Comparison of ENCODE assay signal across 16 cellular contexts in the genomic region with DNA sequence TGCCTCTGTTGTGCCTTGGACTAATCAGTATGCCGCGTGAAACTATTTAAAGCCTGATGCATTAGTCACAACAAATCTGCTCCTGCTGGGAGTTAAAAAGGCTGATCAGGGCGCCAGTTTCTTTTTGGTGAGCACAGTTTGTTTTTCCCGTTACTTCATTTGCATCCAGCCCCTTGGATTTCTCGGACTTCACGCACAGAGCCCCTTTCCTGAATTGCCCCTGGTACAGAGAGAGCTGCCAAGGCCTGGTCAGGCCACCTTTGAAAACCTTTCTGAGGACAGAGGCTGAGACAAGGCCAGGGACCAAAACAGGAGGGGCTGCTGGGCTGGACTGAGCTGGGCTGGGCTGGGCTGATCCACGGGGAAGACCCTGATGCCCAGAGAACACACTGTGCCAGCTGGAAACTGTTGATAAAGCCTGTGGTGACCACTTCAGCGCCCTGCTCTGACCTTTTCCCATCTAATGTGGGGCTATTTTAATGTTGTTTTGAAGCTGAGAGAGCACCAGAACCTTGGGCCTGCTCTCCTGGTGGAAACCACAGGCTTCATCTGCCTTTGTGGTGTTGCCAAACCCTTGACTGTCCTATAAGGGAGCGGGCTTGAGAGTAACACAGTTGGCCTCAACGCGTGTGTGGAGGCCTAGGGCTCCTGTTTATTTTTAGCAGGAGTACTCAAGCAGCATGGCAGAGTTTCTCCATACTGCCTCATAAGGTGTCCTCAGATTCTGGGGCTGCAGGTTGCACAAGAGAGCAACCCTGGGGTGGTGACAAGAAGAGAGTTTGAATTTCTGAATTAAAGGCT. TPM values are rescaled to one million over a fixed set of nuclear protein-coding genes. Genes with fewer than 3 reads are reported as not detected.
A peak's percentile ranks its signal among the peaks of the same experiment; 100 is the strongest.
DNase-seq lines count a peak whose midpoint lies in the region; ATAC-seq and TF ChIP-seq lines count a peak whose summit lies in the region.
"Had no signal": no experiment of that assay in that cellular context is flagged by ENCODE, and none has a peak within 500 bp of the region (broad histone marks: within the 10 kb centered on the region; RNA-seq: fewer than 3 reads in every experiment).

No MANE protein-coding gene starts in this region.

- no peak for TF ChIP-seq CTCF in vagina (IDR thresholded peaks at IDR 0.05)
- TF ChIP-seq CTCF in PC-3 (conservative IDR thresholded peaks at IDR 0.05; ENCODE audit: low read depth, low read length) = no peak
- no peak for TF ChIP-seq CTCF in CD14-positive monocyte (IDR thresholded peaks at IDR 0.05)
- no peak for TF ChIP-seq CTCF in activated CD8-positive, alpha-beta T cell treated with anti-CD3 and anti-CD28 coated beads for 36 hours (IDR thresholded peaks at IDR 0.05)

- peak overlapping the region in 1 of 7 donors; percentile 38 for H3K27ac Mint-ChIP-seq in CD14-positive monocyte
- H3K27ac Mint-ChIP-seq in activated CD8-positive, alpha-beta T cell treated with anti-CD3 and anti-CD28 coated beads for 36 hours = no peak overlapping the region
- H3K27ac Mint-ChIP-seq: activated CD4-positive, alpha-beta T cell treated with anti-CD3 and anti-CD28 coated beads, Interleukin-2, amount 10 ng/mL, durations not matched to agents 7 days and 5 days; nephron progenitor cell; T-helper 1 cell treated with Interleukin-12 subunit alpha and Interleukin-12 subunit beta and Interleukin-4 antibody, amounts not matched to agents 30 μg/mL and 1 μg/mL, for 36 hours had no signal

- no TSS peak for BruUV-seq in PC-3 (replicated peaks; lab: Mats Ljungman, UMichigan)

- no peak overlapping the region for H3K4me3 ChIP-seq in vagina
- H3K4me3 ChIP-seq in PC-3 (ENCODE audit: low read length) = no peak overlapping the region

- ATAC-seq in Right ventricle myocardium superior (ENCODE audit: poor library complexity) (peak; percentile 90), PC-3 (no peak), HG02970 (IDR thresholded peaks at IDR 0.05; ENCODE audit: low FRiP score, unreplicated experiment) (no peak)
- no peak for ATAC-seq in activated CD8-positive, alpha-beta T cell treated with anti-CD3 and anti-CD28 coated beads for 36 hours

- H3K4me1 ChIP-seq in vagina = peaks cover 8% of the 10 kb centered on the region
- 0 out of 2 replicates have a peak, but pooled peaks cover 4% of the 10 kb centered on the region for H3K4me1 ChIP-seq in PC-3 (ENCODE audit: insufficient read depth, low read length)

- H3K4me3 Mint-ChIP-seq in CD14-positive monocyte = no peak overlapping the region
- H3K4me3 Mint-ChIP-seq in activated CD8-positive, alpha-beta T cell treated with anti-CD3 and anti-CD28 coated beads for 36 hours = no peak overlapping the region
- H3K4me3 Mint-ChIP-seq: activated CD4-positive, alpha-beta T cell treated with anti-CD3 and anti-CD28 coated beads, Interleukin-2, amount 10 ng/mL, durations not matched to agents 7 days and 5 days; nephron progenitor cell; T-helper 1 cell treated with Interleukin-12 subunit alpha and Interleukin-12 subunit beta and Interleukin-4 antibody, amounts not matched to agents 30 μg/mL and 1 μg/mL, for 36 hours had no signal

- no peak for TF ChIP-seq POLR2A in vagina (IDR thresholded peaks at IDR 0.05)

- H3K9me3 Mint-ChIP-seq in CD14-positive monocyte = peaks cover 0 to 6% (median 0%) of the 10 kb centered on the region in 7 donors
- H3K9me3 Mint-ChIP-seq in activated CD8-positive, alpha-beta T cell treated with anti-CD3 and anti-CD28 coated beads for 36 hours = no peaks in the 10 kb centered on the region
- H3K9me3 Mint-ChIP-seq: activated CD4-positive, alpha-beta T cell treated with anti-CD3 and anti-CD28 coated beads, Interleukin-2, amount 10 ng/mL, durations not matched to agents 7 days and 5 days; nephron progenitor cell; T-helper 1 cell treated with Interleukin-12 subunit alpha and Interleukin-12 subunit beta and Interleukin-4 antibody, amounts not matched to agents 30 μg/mL and 1 μg/mL, for 36 hours had no signal

- no peaks in the 10 kb centered on the region for H3F3A ChIP-seq in PC-3 (ENCODE audit: low read length, unreplicated experiment)

- H3K36me3 Mint-ChIP-seq in CD14-positive monocyte = no peaks in the 10 kb centered on the region
- no peaks in the 10 kb centered on the region for H3K36me3 Mint-ChIP-seq in activated CD8-positive, alpha-beta T cell treated with anti-CD3 and anti-CD28 coated beads for 36 hours (ENCODE audit: low read depth)

- H3K36me3 ChIP-seq in vagina (no peaks in the 10 kb centered on the region), PC-3 (ENCODE audit: low read depth, low read length) (0 out of 2 replicates have a peak, but pooled peaks cover 6% of the 10 kb centered on the region)

- peaks cover 1 to 5% (median 3%) of the 10 kb centered on the region in 3 donors for H3K27me3 Mint-ChIP-seq in CD14-positive monocyte (ENCODE audit: low read depth in 3 of 3)
- H3K27me3 Mint-ChIP-seq in activated CD8-positive, alpha-beta T cell treated with anti-CD3 and anti-CD28 coated beads for 36 hours = peaks cover 1% of the 10 kb centered on the region

- H4K20me1 ChIP-seq in PC-3 (ENCODE audit: low read length) = 0 out of 2 replicates have a peak, but pooled peaks cover 12% of the 10 kb centered on the region

- intact Hi-C loops in Right ventricle myocardium superior (cut with DNase I) = loop anchor here (10.0 kb wide), 1 partner anchor 452 kb away; no protein-coding TSS in a partner anchor
- intact Hi-C loops in vagina (cut with DNase I) = loop anchor here (5.0 kb wide), 1 partner anchor 195 kb away; no protein-coding TSS in a partner anchor
- intact Hi-C loops in PC-3 (cut with micrococcal nuclease) = no loop called here
- intact Hi-C loops in CD14-positive monocyte (cut with micrococcal nuclease) = no loop called here
- intact Hi-C loops in activated CD8-positive, alpha-beta T cell treated with anti-CD3 and anti-CD28 coated beads for 36 hours (cut with micrococcal nuclease) = no loop called here

- POLR2A ChIA-PET in PC-3 (lab: Charles Lee; ENCODE audit: unreplicated experiment) = no interaction called here
- POLR2A ChIA-PET in activated CD8-positive, alpha-beta T cell treated with anti-CD3 and anti-CD28 coated beads for 36 hours (lab: Charles Lee) = no interaction called here

- CTCF ChIA-PET in PC-3 (lab: Charles Lee) = no interaction called here
- CTCF ChIA-PET in activated CD8-positive, alpha-beta T cell treated with anti-CD3 and anti-CD28 coated beads for 36 hours (lab: Charles Lee) = no interaction called here

- DNase-seq in astrocyte of the hippocampus (ENCODE audit: low read depth, low spot score) = peak; percentile 83
- peak; percentile 51 for DNase-seq in Right ventricle myocardium superior
- DNase-seq in pons (ENCODE audit: low spot score) = peak; percentile 55
- no peak for DNase-seq in vagina (ENCODE audit: extremely low spot score in 2 of 2)
- DNase-seq in PC-3 = no peak
- DNase-seq in CD14-positive monocyte (ENCODE audit: low spot score) = no peak
- DNase-seq in activated CD8-positive, alpha-beta T cell treated with anti-CD3 and anti-CD28 coated beads for 36 hours = no peak
- DNase-seq: activated CD4-positive, alpha-beta T cell treated with anti-CD3 and anti-CD28 coated beads, Interleukin-2, amount 10 ng/mL, durations not matched to agents 7 days and 5 days; activated naive CD4-positive, alpha-beta T cell treated with Interleukin-2 at 50 U/mL for 16 hours; KG1; NCI-H2107; nephron progenitor cell; stimulated activated CD4-positive, alpha-beta T cell treated with anti-CD3 and anti-CD28 coated beads, Interleukin-2, amount 100 ng/mL, for 48 hours; stimulated activated naive CD4-positive, alpha-beta T cell had no signal

- peaks cover 26% of the 10 kb centered on the region; the same call in 1 of the 2 replicates for H3K79me2 ChIP-seq in PC-3 (ENCODE audit: low read length)

- no peaks in the 10 kb centered on the region for H3K9me3 ChIP-seq in vagina
- H3K9me3 ChIP-seq in PC-3 (ENCODE audit: low read length) = no peaks in the 10 kb centered on the region

- no peaks in the 10 kb centered on the region for H3K4me1 Mint-ChIP-seq in CD14-positive monocyte
- H3K4me1 Mint-ChIP-seq in activated CD8-positive, alpha-beta T cell treated with anti-CD3 and anti-CD28 coated beads for 36 hours (ENCODE audit: low read depth) = no peaks in the 10 kb centered on the region
- H3K4me1 Mint-ChIP-seq: activated CD4-positive, alpha-beta T cell treated with anti-CD3 and anti-CD28 coated beads, Interleukin-2, amount 10 ng/mL, durations not matched to agents 7 days and 5 days had no signal

- H3K27ac ChIP-seq in vagina = peak overlapping the region; percentile 38
- H3K27ac ChIP-seq in PC-3 (ENCODE audit: low read length) = no peak overlapping the region

- no peaks in the 10 kb centered on the region for H3K27me3 ChIP-seq in vagina
- H3K27me3 ChIP-seq in PC-3 (ENCODE audit: low read length) = no peaks in the 10 kb centered on the region

- H2AFZ ChIP-seq in PC-3 (ENCODE audit: low read length) = no peak overlapping the region

- H3K9me2 ChIP-seq in PC-3 (replicated peaks; ENCODE audit: low read length) = no peaks in the 10 kb centered on the region

- no peak overlapping the region for H3K4me2 ChIP-seq in PC-3 (ENCODE audit: low read length)

- no peak overlapping the region for H3K9ac ChIP-seq in PC-3 (ENCODE audit: low read length)

RNA-seq across cellular contexts. Expression of a gene that starts 44.2 kb away (rescaled TPM):
- total RNA-seq in Right ventricle myocardium superior (10.5 TPM), vagina (25.3 TPM), PC-3 (2014; rRNA removed) (10.4 and 14.9 TPM in 2 replicates)
- not detected for polyA plus RNA-seq in CD14-positive monocyte
- total RNA-seq in activated CD8-positive, alpha-beta T cell treated with anti-CD3 and anti-CD28 coated beads for 36 hours = under 1 TPM; 0.23 to 0.36 TPM

Comparison
In these comparisons a context has a peak if more than half of its experiments do, and no peak if none do; other contexts are left out.
1. DNase-seq: peak in astrocyte of the hippocampus (single experiment), Right ventricle myocardium superior (single experiment) and pons (single experiment); none in vagina (0 of 2), PC-3 (single experiment), CD14-positive monocyte (single experiment) and activated CD8-positive, alpha-beta T cell treated with anti-CD3 and anti-CD28 coated beads for 36 hours (single experiment).
2. intact Hi-C loops: an anchor here in Right ventricle myocardium superior (10.0 kb wide) and vagina (5.0 kb wide); none called in PC-3, CD14-positive monocyte and activated CD8-positive, alpha-beta T cell treated with anti-CD3 and anti-CD28 coated beads for 36 hours.